In the genomic region with DNA sequence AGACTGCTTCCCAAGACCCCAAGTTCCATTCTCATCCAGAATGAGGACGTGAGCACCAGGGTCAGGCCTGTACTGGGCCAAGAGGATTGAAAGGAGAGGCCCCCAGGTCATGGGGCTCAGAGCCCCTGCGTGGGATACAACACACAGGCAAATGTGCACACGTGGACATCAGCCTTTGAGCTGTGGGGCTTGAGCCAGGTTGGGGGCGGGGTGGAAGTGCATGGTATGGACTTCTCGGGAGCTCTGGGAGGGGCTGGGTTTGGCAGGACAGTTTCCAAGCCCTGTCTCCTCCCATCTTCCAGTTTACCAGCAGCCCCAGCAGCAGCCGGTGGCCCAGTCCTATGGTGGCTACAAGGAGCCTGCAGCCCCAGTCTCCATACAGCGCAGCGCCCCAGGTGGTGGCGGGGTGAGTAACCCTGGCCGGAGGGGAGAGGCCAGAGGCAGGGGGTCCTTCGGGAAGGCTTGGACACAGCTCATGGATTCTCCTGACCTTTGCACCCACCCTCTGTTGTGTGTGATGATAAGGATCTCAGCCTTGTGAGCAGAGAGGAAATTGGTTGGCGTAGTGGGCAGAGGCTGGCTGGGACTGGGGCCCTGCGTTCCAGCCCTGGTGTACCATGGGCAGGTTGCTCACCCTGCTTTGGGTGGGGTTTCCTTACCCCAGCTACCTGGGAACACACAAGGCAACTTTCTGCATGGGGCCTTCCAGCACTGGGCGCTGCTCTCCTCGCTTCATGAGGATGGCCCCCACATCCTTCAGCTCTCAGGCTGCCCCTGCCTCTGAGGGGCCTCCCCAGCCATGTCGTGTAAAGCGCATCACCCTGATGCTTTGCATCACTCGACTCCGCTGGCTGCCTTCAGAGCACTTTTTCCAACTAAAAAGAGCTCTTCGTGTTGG, we compare ENCODE assay signal across 16 cellular contexts. TPM values are rescaled to one million over a fixed set of nuclear protein-coding genes. Genes with fewer than 3 reads are reported as not detected.
DNase-seq lines count a peak whose midpoint lies in the region; ATAC-seq and TF ChIP-seq lines count a peak whose summit lies in the region.
"Had no signal": no experiment of that assay in that cellular context is flagged by ENCODE, and none has a peak within 500 bp of the region (broad histone marks: within the 10 kb centered on the region; RNA-seq: fewer than 3 reads in every experiment).

No MANE protein-coding gene starts in this region.

- H3K27ac ChIP-seq in left ventricle myocardium inferior (replicated peaks) (peak overlapping the region; percentile 63), mesendoderm (ENCODE audit: low read depth, low read length) (no peak overlapping the region), uterus (peak overlapping the region; percentile 6 to 13), brain microvascular endothelial cell (no peak overlapping the region)
- H3K27ac ChIP-seq: BLaER1, thyroid gland had no signal

- H3K79me1 ChIP-seq in mesendoderm (ENCODE audit: low read length) = peaks cover 5% of the 10 kb centered on the region

- H3K9me3 ChIP-seq in left ventricle myocardium inferior (replicated peaks) (no peaks in the 10 kb centered on the region), uterus (no peaks in the 10 kb centered on the region)
- H3K9me3 ChIP-seq: BLaER1, thyroid gland had no signal

- no peak overlapping the region for H3K4me2 ChIP-seq in mesendoderm (ENCODE audit: low read length)
- H3K4me2 ChIP-seq: BLaER1 had no signal

- no peak overlapping the region for H3K4me3 Mint-ChIP-seq in activated naive CD8-positive, alpha-beta T cell treated with anti-CD3 and anti-CD28 coated beads, Interleukin-2, amount 50 U/mL, for 24 hours
- H3K4me3 Mint-ChIP-seq: activated T-helper 17 cell treated with anti-CD3 and anti-CD28 coated beads, Interleukin-2, amount 50 U/mL, for 72 hours; dendritic cell treated with granulocyte-macrophage colony-stimulating factor and Interleukin-4, amounts not matched to agents 40 ng/mL and 50 ng/mL, for 4 days had no signal

- no CpG with 5 or more reads among the region's 20 CpGs for WGBS in mesendoderm (ENCODE audit: extremely low coverage, insufficient coverage, low lambda C conversion rate)

- H3K4me1 ChIP-seq in left ventricle myocardium inferior = peaks cover 71% of the 10 kb centered on the region
- no peaks in the 10 kb centered on the region for H3K4me1 ChIP-seq in mesendoderm (ENCODE audit: control insufficient read depth, low read depth, low read length)
- H3K4me1 ChIP-seq in uterus = peaks cover 6 to 13% of the 10 kb centered on the region in 2 donors

- peaks cover 10% of the 10 kb centered on the region for H3K4me1 Mint-ChIP-seq in activated naive CD8-positive, alpha-beta T cell treated with anti-CD3 and anti-CD28 coated beads, Interleukin-2, amount 50 U/mL, for 24 hours
- H3K4me1 Mint-ChIP-seq: activated T-helper 17 cell treated with anti-CD3 and anti-CD28 coated beads, Interleukin-2, amount 50 U/mL, for 72 hours had no signal

- H3K27me3 ChIP-seq in left ventricle myocardium inferior (ENCODE audit: low read depth) = no peaks in the 10 kb centered on the region
- H3K27me3 ChIP-seq in mesendoderm (ENCODE audit: insufficient read depth, low read length, poor library complexity) = no peaks in the 10 kb centered on the region
- H3K27me3 ChIP-seq in uterus = no peaks in the 10 kb centered on the region
- no peaks in the 10 kb centered on the region for H3K27me3 ChIP-seq in brain microvascular endothelial cell (replicated peaks)
- H3K27me3 ChIP-seq: BLaER1, thyroid gland had no signal

- DNase-seq in left ventricle myocardium inferior = no peak
- no peak for DNase-seq in Right ventricle myocardium inferior (ENCODE audit: missing footprints)
- no peak for DNase-seq in activated naive CD8-positive, alpha-beta T cell treated with anti-CD3 and anti-CD28 coated beads, Interleukin-2, amount 50 U/mL, for 24 hours
- DNase-seq in mesendoderm = peak; percentile 44
- DNase-seq in uterus = peak in 1 of 2 donors; percentile 21
- DNase-seq in brain microvascular endothelial cell = no peak
- DNase-seq in HuH-7.5 (ENCODE audit: low spot score) = no peak
- DNase-seq: GOT3, Kasumi-1, thyroid gland had no signal

- H3K36me3 ChIP-seq in left ventricle myocardium inferior (peaks cover 64% of the 10 kb centered on the region), mesendoderm (ENCODE audit: control insufficient read depth, insufficient read depth, low read length) (peaks cover 10% of the 10 kb centered on the region), uterus (no peaks in the 10 kb centered on the region), brain microvascular endothelial cell (replicated peaks) (peaks cover 87% of the 10 kb centered on the region)

- TF ChIP-seq CTCF in left ventricle myocardium inferior (IDR thresholded peaks at IDR 0.05; ENCODE audit: borderline replicate concordance) (no peak), uterus (IDR thresholded peaks at IDR 0.05) (no peak), brain microvascular endothelial cell (IDR thresholded peaks at IDR 0.05; ENCODE audit: low read depth, low read length, missing control alignments) (no peak)

- no peak for ATAC-seq in Right ventricle myocardium inferior
- ATAC-seq in activated naive CD8-positive, alpha-beta T cell treated with anti-CD3 and anti-CD28 coated beads, Interleukin-2, amount 50 U/mL, for 24 hours = no peak
- no peak for ATAC-seq in GM21717 (IDR thresholded peaks at IDR 0.05; ENCODE audit: unreplicated experiment)
- ATAC-seq: activated T-helper 17 cell treated with anti-CD3 and anti-CD28 coated beads, Interleukin-2, amount 50 U/mL, for 72 hours had no signal

- H3K4ac ChIP-seq in mesendoderm (ENCODE audit: low read depth, low read length) = no peak overlapping the region

- H3K23ac ChIP-seq in mesendoderm (ENCODE audit: low read length) = no peak overlapping the region

- intact Hi-C loops in left ventricle myocardium inferior (cut with micrococcal nuclease) = no loop called here
- intact Hi-C loops in Right ventricle myocardium inferior (cut with DNase I) = no loop called here
- intact Hi-C loops in uterus (cut with DNase I; ENCODE audit: low total_unique reads) = no loop called here

- H3K18ac ChIP-seq in mesendoderm (ENCODE audit: low read length) = no peak overlapping the region

- no peak overlapping the region for H2BK5ac ChIP-seq in mesendoderm (ENCODE audit: low read length)

- no peak for TF ChIP-seq POLR2A in uterus (IDR thresholded peaks at IDR 0.05)

- H4K8ac ChIP-seq in mesendoderm (ENCODE audit: low read depth, low read length) = no peak overlapping the region

- in situ Hi-C loops in brain microvascular endothelial cell (cut with HindIII; ENCODE audit: low pct_ligation_motif_present, low sequenced_read_pairs) = no loop called here

- no peak overlapping the region for H2BK15ac ChIP-seq in mesendoderm (replicated peaks; ENCODE audit: low read depth)

- no peaks in the 10 kb centered on the region for H3K27me3 Mint-ChIP-seq in activated naive CD8-positive, alpha-beta T cell treated with anti-CD3 and anti-CD28 coated beads, Interleukin-2, amount 50 U/mL, for 24 hours
- H3K27me3 Mint-ChIP-seq: activated T-helper 17 cell treated with anti-CD3 and anti-CD28 coated beads, Interleukin-2, amount 50 U/mL, for 72 hours; dendritic cell treated with granulocyte-macrophage colony-stimulating factor and Interleukin-4, amounts not matched to agents 40 ng/mL and 50 ng/mL, for 4 days had no signal

- H2AK5ac ChIP-seq in mesendoderm (ENCODE audit: low read length) = no peak overlapping the region

- no peak overlapping the region for H2BK120ac ChIP-seq in mesendoderm (ENCODE audit: low read depth, low read length)

- no peak overlapping the region for H3K56ac ChIP-seq in mesendoderm (ENCODE audit: low read length)

- no peaks in the 10 kb centered on the region for H3K9me3 Mint-ChIP-seq in activated naive CD8-positive, alpha-beta T cell treated with anti-CD3 and anti-CD28 coated beads, Interleukin-2, amount 50 U/mL, for 24 hours
- H3K9me3 Mint-ChIP-seq: activated T-helper 17 cell treated with anti-CD3 and anti-CD28 coated beads, Interleukin-2, amount 50 U/mL, for 72 hours; dendritic cell treated with granulocyte-macrophage colony-stimulating factor and Interleukin-4, amounts not matched to agents 40 ng/mL and 50 ng/mL, for 4 days had no signal

- H3K9ac ChIP-seq in mesendoderm (ENCODE audit: low read length) = no peak overlapping the region
- H3K9ac ChIP-seq: BLaER1 had no signal

- no peak overlapping the region for H4K5ac ChIP-seq in mesendoderm (ENCODE audit: low read length)

- H3K4me3 ChIP-seq in left ventricle myocardium inferior = no peak overlapping the region
- no peak overlapping the region for H3K4me3 ChIP-seq in mesendoderm (ENCODE audit: low read length)
- H3K4me3 ChIP-seq in uterus = no peak overlapping the region
- no peak overlapping the region for H3K4me3 ChIP-seq in brain microvascular endothelial cell (ENCODE audit: low read depth, low read length)
- H3K4me3 ChIP-seq: BLaER1, thyroid gland had no signal

- H3K27ac Mint-ChIP-seq in activated naive CD8-positive, alpha-beta T cell treated with anti-CD3 and anti-CD28 coated beads, Interleukin-2, amount 50 U/mL, for 24 hours = peak overlapping the region; percentile 49
- H3K27ac Mint-ChIP-seq: dendritic cell treated with granulocyte-macrophage colony-stimulating factor and Interleukin-4, amounts not matched to agents 40 ng/mL and 50 ng/mL, for 4 days had no signal

- H3K79me2 ChIP-seq in mesendoderm (ENCODE audit: control insufficient read depth, insufficient read depth, low read length) = no peaks in the 10 kb centered on the region

- peaks cover 40% of the 10 kb centered on the region for H3K36me3 Mint-ChIP-seq in activated naive CD8-positive, alpha-beta T cell treated with anti-CD3 and anti-CD28 coated beads, Interleukin-2, amount 50 U/mL, for 24 hours (ENCODE audit: low read depth)

RNA-seq across cellular contexts. Expression of gene LASP1, which starts 45.1 kb away (rescaled TPM):
- total RNA-seq in left ventricle myocardium inferior (29.4 TPM), Right ventricle myocardium inferior (38.5 TPM), uterus (100 to 1,000 TPM in 1 of 4 donors, 10 to 100 TPM in 3; 21.2 to 119 (median 58.2) TPM)
- polyA plus RNA-seq in mesendoderm (2013, experiment 1 of 2) = 160 TPM
- polyA plus RNA-seq in mesendoderm (2013, experiment 2 of 2) = 164 TPM

RNA-seq across cellular contexts. Expression of gene FBXO47, which starts 52.2 kb away (rescaled TPM):
- total RNA-seq in left ventricle myocardium inferior = not detected
- total RNA-seq in Right ventricle myocardium inferior = not detected
- 0.03 TPM for polyA plus RNA-seq in mesendoderm (2013, experiment 1 of 2)
- not detected for polyA plus RNA-seq in mesendoderm (2013, experiment 2 of 2)
- total RNA-seq in uterus = under 1 TPM in 1 of 4 donors, not detected in 3; 0.14 TPM
- total RNA-seq: activated T-helper 17 cell treated with anti-CD3 and anti-CD28 coated beads, Interleukin-2, amount 50 U/mL, for 72 hours; lung microvascular endothelial cell; pulmonary artery endothelial cell; thyroid gland had no signal

Comparison
In these comparisons a context has a peak if more than half of its experiments do, and no peak if none do; other contexts are left out.
1. H3K27ac ChIP-seq: peak in left ventricle myocardium inferior (single experiment) and uterus (2 of 2); none in mesendoderm (single experiment) and brain microvascular endothelial cell (single experiment).